Comparison of ENCODE assay signal across 28 cellular contexts in genomic region chr2:33377048-33377447, GRCh38.
DNase-seq lines count a peak whose midpoint lies in the region; ATAC-seq and TF ChIP-seq lines count a peak whose summit lies in the region.
"Had no signal": no experiment of that assay in that cellular context is flagged by ENCODE, and none has a peak within 500 bp of the region (broad histone marks: within the 10 kb centered on the region; RNA-seq: fewer than 3 reads in every experiment).

No MANE protein-coding gene starts in this region.

- no peak for TF ChIP-seq EP300 in SK-N-SH (IDR thresholded peaks at IDR 0.05; ENCODE audit: borderline replicate concordance in 1 of 2, low read depth in 1 of 2, low read length in 1 of 2)

- CTCF ChIA-PET in SK-N-SH (lab: Yijun Ruan, JAX): interaction anchor here (1.9 kb wide), 1 partner anchor 604 kb away, joined by 5 read pairs; no protein-coding TSS in a partner anchor
- CTCF ChIA-PET in naive thymus-derived CD4-positive, alpha-beta T cell (lab: Charles Lee): no interaction called here

- H3K27ac ChIP-seq in SK-N-SH (ENCODE audit: low read depth in 2 of 2, low read length in 1 of 2) (peak overlapping the region in 1 of 2 experiments; percentile 68; a peak in 1 of 4 replicates), aorta (ENCODE audit: low read depth in 1 of 2, low read length in 2 of 2) (peak overlapping the region; percentile 5 to 67)
- H3K27ac ChIP-seq in naive thymus-derived CD4-positive, alpha-beta T cell (ENCODE audit: low read depth, low read length): no peak overlapping the region
- H3K27ac ChIP-seq: 22Rv1, brain microvascular endothelial cell, colonic mucosa, esophagus squamous epithelium, KMS-11, SJSA1, testis had no signal

- POLR2A ChIA-PET in SK-N-SH (lab: Yijun Ruan, JAX): no interaction called here
- POLR2A ChIA-PET in naive thymus-derived CD4-positive, alpha-beta T cell (lab: Charles Lee): no interaction called here

- H3K9ac ChIP-seq in SK-N-SH: no peak overlapping the region
- H3K9ac ChIP-seq: KMS-11 had no signal

- no peak overlapping the region for H3K4me3 Mint-ChIP-seq in T-helper 2 cell treated with Interferon-gamma antibody and Interleukin-4, amounts not matched to agents 5 μg/mL and 100 μg/mL, for 36 hours
- H3K4me3 Mint-ChIP-seq in naive thymus-derived CD4-positive, alpha-beta T cell: no peak overlapping the region
- H3K4me3 Mint-ChIP-seq: activated CD8-positive, alpha-beta memory T cell treated with anti-CD3 and anti-CD28 coated beads, Interleukin-2, amount 10 ng/mL, durations not matched to agents 7 days and 5 days; activated naive CD8-positive, alpha-beta T cell treated with anti-CD3 and anti-CD28 coated beads for 36 hours; B cell; neural crest cell; stimulated activated effector memory CD8-positive, alpha-beta T cell treated with anti-CD3 and anti-CD28 coated beads, Interleukin-12 subunit alpha, Interleukin-12 subunit beta, amount 100 ng/mL, for 72 hours; T-helper 1 cell treated with Interleukin-12 subunit alpha and Interleukin-12 subunit beta and Interleukin-4 antibody, amounts not matched to agents 30 μg/mL and 1 μg/mL, for 36 hours had no signal

- peaks cover 38% of the 10 kb centered on the region for H3F3A ChIP-seq in SK-N-SH (replicated peaks; ENCODE audit: insufficient read depth)

- H3K36me3 Mint-ChIP-seq in T-helper 2 cell treated with Interferon-gamma antibody and Interleukin-4, amounts not matched to agents 5 μg/mL and 100 μg/mL, for 36 hours (ENCODE audit: low read depth): no peaks in the 10 kb centered on the region
- H3K36me3 Mint-ChIP-seq in naive thymus-derived CD4-positive, alpha-beta T cell: no peaks in the 10 kb centered on the region
- H3K36me3 Mint-ChIP-seq: activated CD8-positive, alpha-beta memory T cell treated with anti-CD3 and anti-CD28 coated beads, Interleukin-2, amount 10 ng/mL, durations not matched to agents 7 days and 5 days; activated naive CD8-positive, alpha-beta T cell treated with anti-CD3 and anti-CD28 coated beads for 36 hours; stimulated activated effector memory CD8-positive, alpha-beta T cell treated with anti-CD3 and anti-CD28 coated beads, Interleukin-12 subunit alpha, Interleukin-12 subunit beta, amount 100 ng/mL, for 72 hours had no signal

- H3K9me2 ChIP-seq in SK-N-SH: no peaks in the 10 kb centered on the region

- H3K27me3 ChIP-seq in SK-N-SH (ENCODE audit: insufficient read depth) (no peaks in the 10 kb centered on the region), aorta (ENCODE audit: control insufficient read depth in 1 of 2, insufficient read depth in 2 of 2, low read length in 1 of 2) (no peaks in the 10 kb centered on the region)
- no peaks in the 10 kb centered on the region for H3K27me3 ChIP-seq in naive thymus-derived CD4-positive, alpha-beta T cell (ENCODE audit: control insufficient read depth in 2 of 2, insufficient read depth in 2 of 2, low read length in 2 of 2)
- H3K27me3 ChIP-seq: brain microvascular endothelial cell, colonic mucosa, esophagus squamous epithelium, SJSA1, testis had no signal

- 62% methylated on average over 6 of the region's 6 CpGs for WGBS in SK-N-SH (ENCODE audit: low lambda C conversion rate)
- 34 to 38% methylated on average over 6 of the region's 6 CpGs for WGBS in aorta, 2 donors

- 0 out of 4 replicates have a peak, but pooled peaks cover 0 to 3% of the 10 kb centered on the region in 2 experiments for H3K4me1 ChIP-seq in SK-N-SH (ENCODE audit: control insufficient read depth in 1 of 2, insufficient read depth in 2 of 2, low read depth in 1 of 2, low read length in 1 of 2)
- peaks cover 3 to 5% of the 10 kb centered on the region in 2 donors for H3K4me1 ChIP-seq in aorta (ENCODE audit: control insufficient read depth in 1 of 2, insufficient read depth in 2 of 2, low read length in 2 of 2)
- no peaks in the 10 kb centered on the region for H3K4me1 ChIP-seq in naive thymus-derived CD4-positive, alpha-beta T cell (ENCODE audit: control insufficient read depth in 2 of 2, insufficient read depth in 2 of 2, low read length in 2 of 2)
- H3K4me1 ChIP-seq: colonic mucosa, testis had no signal

- H3K4me2 ChIP-seq in SK-N-SH: no peak overlapping the region
- H3K4me2 ChIP-seq: KMS-11 had no signal

- ATAC-seq in SK-N-SH treated with all-trans-retinoic acid at 6 μM for 48 hours: peak; percentile 11; the same call in 1 of the 3 replicates
- ATAC-seq in aorta (ENCODE audit: low FRiP score): peak; percentile 74
- ATAC-seq in naive thymus-derived CD4-positive, alpha-beta T cell: no peak
- ATAC-seq: activated CD8-positive, alpha-beta memory T cell treated with anti-CD3 and anti-CD28 coated beads, Interleukin-2, amount 10 ng/mL, durations not matched to agents 7 days and 5 days; stimulated activated effector memory CD8-positive, alpha-beta T cell treated with anti-CD3 and anti-CD28 coated beads, Interleukin-12 subunit alpha, Interleukin-12 subunit beta, amount 100 ng/mL, for 72 hours had no signal

- no peak overlapping the region for H3K27ac Mint-ChIP-seq in T-helper 2 cell treated with Interferon-gamma antibody and Interleukin-4, amounts not matched to agents 5 μg/mL and 100 μg/mL, for 36 hours
- no peak overlapping the region for H3K27ac Mint-ChIP-seq in naive thymus-derived CD4-positive, alpha-beta T cell
- H3K27ac Mint-ChIP-seq: activated CD8-positive, alpha-beta memory T cell treated with anti-CD3 and anti-CD28 coated beads, Interleukin-2, amount 10 ng/mL, durations not matched to agents 7 days and 5 days; activated naive CD8-positive, alpha-beta T cell treated with anti-CD3 and anti-CD28 coated beads for 36 hours; B cell; stimulated activated effector memory CD8-positive, alpha-beta T cell treated with anti-CD3 and anti-CD28 coated beads, Interleukin-12 subunit alpha, Interleukin-12 subunit beta, amount 100 ng/mL, for 72 hours; T-helper 1 cell treated with Interleukin-12 subunit alpha and Interleukin-12 subunit beta and Interleukin-4 antibody, amounts not matched to agents 30 μg/mL and 1 μg/mL, for 36 hours had no signal

- TF ChIP-seq RAD21 in SK-N-SH (IDR thresholded peaks at IDR 0.05; ENCODE audit: low read length): no peak

- H3K27me3 Mint-ChIP-seq in T-helper 2 cell treated with Interferon-gamma antibody and Interleukin-4, amounts not matched to agents 5 μg/mL and 100 μg/mL, for 36 hours (ENCODE audit: low read depth): peaks cover 5% of the 10 kb centered on the region
- peaks cover 0 to 5% (median 0%) of the 10 kb centered on the region in 5 donors for H3K27me3 Mint-ChIP-seq in naive thymus-derived CD4-positive, alpha-beta T cell
- H3K27me3 Mint-ChIP-seq: B cell had no signal

- intact Hi-C loops in aorta (cut with DNase I): loop anchor here in 1 of 2 donors (10.0 kb wide), 1 partner anchor 342 kb away; no protein-coding TSS in a partner anchor
- intact Hi-C loops in naive thymus-derived CD4-positive, alpha-beta T cell (cut with micrococcal nuclease): loop anchor here in 1 of 2 donors (10.0 kb wide), 1 partner anchor 152 kb away; no protein-coding TSS in a partner anchor

- no peaks in the 10 kb centered on the region; the same call in 1 of the 2 replicates for H3K79me2 ChIP-seq in SK-N-SH (ENCODE audit: insufficient read depth)

- H4K20me1 ChIP-seq in SK-N-SH (ENCODE audit: insufficient read depth): no peaks in the 10 kb centered on the region

- no peak for DNase-seq in SK-N-SH
- peak; percentile 56 for DNase-seq in fibroblast of gingiva (ENCODE audit: low read depth)
- peak; percentile 53 for DNase-seq in islet precursor cell
- peak; percentile 58 to 78 for DNase-seq in aorta
- no peak for DNase-seq in T-helper 2 cell treated with Interferon-gamma antibody and Interleukin-4, amounts not matched to agents 5 μg/mL and 100 μg/mL, for 36 hours (ENCODE audit: low spot score)
- no peak for DNase-seq in naive thymus-derived CD4-positive, alpha-beta T cell
- no peak for DNase-seq in NAMALWA (ENCODE audit: low spot score)
- DNase-seq: activated CD4-positive, alpha-beta T cell treated with anti-CD3 and anti-CD28 coated beads for 48 hours; activated CD8-positive, alpha-beta memory T cell treated with anti-CD3 and anti-CD28 coated beads, Interleukin-2, amount 10 ng/mL, durations not matched to agents 7 days and 5 days; activated naive CD8-positive, alpha-beta T cell treated with anti-CD3 and anti-CD28 coated beads for 36 hours; brain microvascular endothelial cell; colonic mucosa; COR-L47; DMS79; esophagus squamous epithelium; NCI-H1092 treated with DMSO at 0.1 percent for 48 hours; NCI-H226; small intestine; stimulated activated CD4-positive, alpha-beta T cell treated with anti-CD3 and anti-CD28 coated beads, Interleukin-2, amount 100 ng/mL, for 24 hours; testis had no signal

- H3K9me3 Mint-ChIP-seq in T-helper 2 cell treated with Interferon-gamma antibody and Interleukin-4, amounts not matched to agents 5 μg/mL and 100 μg/mL, for 36 hours: no peaks in the 10 kb centered on the region
- no peaks in the 10 kb centered on the region for H3K9me3 Mint-ChIP-seq in naive thymus-derived CD4-positive, alpha-beta T cell
- H3K9me3 Mint-ChIP-seq: activated naive CD8-positive, alpha-beta T cell treated with anti-CD3 and anti-CD28 coated beads for 36 hours; neural crest cell; stimulated activated effector memory CD8-positive, alpha-beta T cell treated with anti-CD3 and anti-CD28 coated beads, Interleukin-12 subunit alpha, Interleukin-12 subunit beta, amount 100 ng/mL, for 72 hours; T-helper 1 cell treated with Interleukin-12 subunit alpha and Interleukin-12 subunit beta and Interleukin-4 antibody, amounts not matched to agents 30 μg/mL and 1 μg/mL, for 36 hours had no signal

- no peak overlapping the region for H2AFZ ChIP-seq in SK-N-SH (ENCODE audit: low read depth)

- TF ChIP-seq CTCF in SK-N-SH (IDR thresholded peaks at IDR 0.05): no peak

- H3K4me1 Mint-ChIP-seq in T-helper 2 cell treated with Interferon-gamma antibody and Interleukin-4, amounts not matched to agents 5 μg/mL and 100 μg/mL, for 36 hours (ENCODE audit: low read depth): no peaks in the 10 kb centered on the region
- peaks cover 0 to 5% (median 0%) of the 10 kb centered on the region in 7 donors for H3K4me1 Mint-ChIP-seq in naive thymus-derived CD4-positive, alpha-beta T cell
- H3K4me1 Mint-ChIP-seq: activated CD8-positive, alpha-beta memory T cell treated with anti-CD3 and anti-CD28 coated beads, Interleukin-2, amount 10 ng/mL, durations not matched to agents 7 days and 5 days; activated naive CD8-positive, alpha-beta T cell treated with anti-CD3 and anti-CD28 coated beads for 36 hours; stimulated activated effector memory CD8-positive, alpha-beta T cell treated with anti-CD3 and anti-CD28 coated beads, Interleukin-12 subunit alpha, Interleukin-12 subunit beta, amount 100 ng/mL, for 72 hours had no signal

- no peaks in the 10 kb centered on the region for H3K9me3 ChIP-seq in SK-N-SH
- no peaks in the 10 kb centered on the region for H3K9me3 ChIP-seq in aorta (ENCODE audit: control insufficient read depth, low read length)
- no peaks in the 10 kb centered on the region for H3K9me3 ChIP-seq in naive thymus-derived CD4-positive, alpha-beta T cell (ENCODE audit: control insufficient read depth in 2 of 3, low read length in 3 of 3)
- H3K9me3 ChIP-seq: colonic mucosa, esophagus squamous epithelium, SJSA1, testis had no signal

- H3K36me3 ChIP-seq in SK-N-SH (replicated peaks in 1 of 2; ENCODE audit: control insufficient read depth in 1 of 2, insufficient read depth in 2 of 2, low read length in 1 of 2) (peaks cover 6 to 42% of the 10 kb centered on the region in 2 experiments), aorta (ENCODE audit: control insufficient read depth in 1 of 2, insufficient read depth in 2 of 2, low read length in 1 of 2) (peaks cover 0 to 2% of the 10 kb centered on the region in 2 donors)
- H3K36me3 ChIP-seq in naive thymus-derived CD4-positive, alpha-beta T cell (ENCODE audit: control insufficient read depth in 2 of 3, insufficient read depth in 3 of 3, low read length in 3 of 3): no peaks in the 10 kb centered on the region
- H3K36me3 ChIP-seq: colonic mucosa, esophagus squamous epithelium, SJSA1 had no signal

- no peak overlapping the region for H3K4me3 ChIP-seq in SK-N-SH (ENCODE audit: low read depth in 2 of 2, low read length in 1 of 2)
- no peak overlapping the region for H3K4me3 ChIP-seq in aorta (ENCODE audit: low read length in 2 of 2)
- H3K4me3 ChIP-seq in naive thymus-derived CD4-positive, alpha-beta T cell (ENCODE audit: low read length): no peak overlapping the region
- H3K4me3 ChIP-seq: colonic mucosa, esophagus squamous epithelium, SJSA1, testis had no signal

Comparison
In these comparisons a context has a peak if more than half of its experiments do, and no peak if none do; other contexts are left out.
1. DNase-seq: peak in fibroblast of gingiva (single experiment), islet precursor cell (single experiment) and aorta (2 of 2); none in SK-N-SH (single experiment), T-helper 2 cell treated with Interferon-gamma antibody and Interleukin-4, amounts not matched to agents 5 μg/mL and 100 μg/mL, for 36 hours (single experiment), naive thymus-derived CD4-positive, alpha-beta T cell (0 of 9) and NAMALWA (single experiment).